8 cellular contexts compared by ENCODE assay signal in genomic region chr4:21765810-21766407, GRCh38.
DNase-seq lines count a peak whose midpoint lies in the region; ATAC-seq and TF ChIP-seq lines count a peak whose summit lies in the region.

No MANE protein-coding gene starts in this region.

- ATAC-seq in GM19025 (IDR thresholded peaks at IDR 0.05; ENCODE audit: low read depth, unreplicated experiment): peak; percentile 57
- ATAC-seq in HG03196 (IDR thresholded peaks at IDR 0.05; ENCODE audit: unreplicated experiment): peak; percentile 66
- ATAC-seq in upper lobe of right lung: peak; percentile 87

- no peaks in the 10 kb centered on the region for H3K36me3 ChIP-seq in upper lobe of right lung

- H3K4me1 ChIP-seq in upper lobe of right lung: no peaks in the 10 kb centered on the region

- no peak overlapping the region for H3K27ac Mint-ChIP-seq in MCF 10A (ENCODE audit: low read depth, unreplicated experiment)

- no peak overlapping the region for H3K4me3 ChIP-seq in upper lobe of right lung

- BruUV-seq in MCF 10A (replicated peaks; lab: Mats Ljungman, UMichigan): no TSS peak

- no peak overlapping the region for H3K4me3 Mint-ChIP-seq in MCF 10A (ENCODE audit: unreplicated experiment)

- H3K27ac ChIP-seq in upper lobe of right lung: no peak overlapping the region

- H3K4me1 Mint-ChIP-seq in MCF 10A (ENCODE audit: insufficient read depth, unreplicated experiment): peaks cover 6% of the 10 kb centered on the region

- CTCF ChIA-PET in MCF 10A (lab: Yijun Ruan, JAX): interaction anchor here (0.6 to 10.8 kb wide), 23 partner anchors 12 to 957 kb away, joined by 3 to 385 read pairs (median 4); no protein-coding TSS in a partner anchor

- H3K9me3 ChIP-seq in upper lobe of right lung: no peaks in the 10 kb centered on the region

- peak; percentile 76 for TF ChIP-seq CTCF in MCF 10A (IDR thresholded peaks at IDR 0.05; ENCODE audit: unreplicated experiment)
- peak; percentile 82 for TF ChIP-seq CTCF in upper lobe of right lung (IDR thresholded peaks at IDR 0.05)

- H3K36me3 Mint-ChIP-seq in MCF 10A (ENCODE audit: insufficient read depth, unreplicated experiment): no peaks in the 10 kb centered on the region

- POLR2A ChIA-PET in MCF 10A (lab: Yijun Ruan, JAX): interaction anchor here (0.8 to 1.3 kb wide), 2 partner anchors 251 to 253 kb away, joined by 3 read pairs; no protein-coding TSS in a partner anchor

- H3K27me3 Mint-ChIP-seq in MCF 10A (ENCODE audit: insufficient read depth, unreplicated experiment): peaks cover 13% of the 10 kb centered on the region

- intact Hi-C loops in MCF 10A (cut with micrococcal nuclease) (loop anchor here (5.0 to 10.0 kb wide), 2 partner anchors 581 to 994 kb away; no protein-coding TSS in a partner anchor), upper lobe of right lung (cut with DNase I) (loop anchor here (10.0 kb wide), 1 partner anchor 251 kb away; no protein-coding TSS in a partner anchor)

- no peaks in the 10 kb centered on the region for H3K9me3 Mint-ChIP-seq in MCF 10A (ENCODE audit: unreplicated experiment)

- no peaks in the 10 kb centered on the region for H3K27me3 ChIP-seq in upper lobe of right lung

- DNase-seq in D341Med (ENCODE audit: low spot score): peak; percentile 65
- DNase-seq in NCI-H748 treated with DMSO at 0.1 percent for 48 hours (lab: John Stamatoyannopoulos, UW): peak; percentile 22
- DNase-seq in MCF 10A (ENCODE audit: unreplicated experiment): peak; percentile 73
- peak; percentile 49 for DNase-seq in kidney glomerular epithelial cell (lab: John Stamatoyannopoulos, UW)
- DNase-seq in upper lobe of right lung: no peak
- no peak for DNase-seq in mesenteric fat pad (ENCODE audit: low spot score)

Comparison
In these comparisons a context has a peak if more than half of its experiments do, and no peak if none do; other contexts are left out.
1. DNase-seq: peak in D341Med (single experiment), NCI-H748 treated with DMSO at 0.1 percent for 48 hours (single experiment), MCF 10A (single experiment) and kidney glomerular epithelial cell (single experiment); none in upper lobe of right lung (single experiment) and mesenteric fat pad (single experiment).
2. Peak in every context shown above with its lines, with median percentiles within 50 percentile points of each other: ATAC-seq.